In genomic region chr11:9772218-9772617, GRCh38 we compare ENCODE assay signal across 25 cellular contexts.
"Had no signal": no experiment of that assay in that cellular context is flagged by ENCODE, and none has a peak within 500 bp of the region (broad histone marks: within the 10 kb centered on the region; RNA-seq: fewer than 3 reads in every experiment).

No MANE protein-coding gene starts in this region.

- H3K4me2 ChIP-seq: KMS-11 had no signal

- H3K27me3 ChIP-seq: brain microvascular endothelial cell had no signal

- ATAC-seq: activated CD4-positive, alpha-beta T cell treated with anti-CD3 and anti-CD28 coated beads for 36 hours; activated T-helper 17 cell treated with anti-CD3 and anti-CD28 coated beads, Interleukin-2, amount 50 U/mL, for 72 hours; Right ventricle myocardium inferior; T-cell had no signal

- H3K4me3 ChIP-seq: SK-N-MC had no signal

- H3K9ac ChIP-seq: KMS-11 had no signal

- H3K27ac ChIP-seq: brain microvascular endothelial cell, KMS-11, SK-N-MC had no signal

- H3K36me3 ChIP-seq: brain microvascular endothelial cell had no signal

- DNase-seq: activated CD4-positive, alpha-beta memory T cell treated with anti-CD3 and anti-CD28 coated beads, Interleukin-2, amount 10 ng/mL, durations not matched to agents 7 days and 5 days; activated CD4-positive, alpha-beta T cell treated with anti-CD3 and anti-CD28 coated beads for 36 hours; activated CD4-positive, alpha-beta T cell treated with anti-CD3 and anti-CD28 coated beads, Interleukin-2, amount 50 U/mL, for 1 hour; activated gamma-delta T cell; activated naive CD4-positive, alpha-beta T cell treated with anti-CD3 and anti-CD28 coated beads for 36 hours; activated T-cell treated with anti-CD3 and anti-CD28 coated beads for 4 hours; activated T-cell treated with anti-CD3 and anti-CD28 coated beads, Interleukin-2, amount 50 U/mL, for 48 hours; brain microvascular endothelial cell; cerebellar nuclear complex; MV-4-11; NCI-H1105 treated with DMSO at 0.1 percent for 48 hours; NCI-H146; NCI-H187 treated with DMSO at 0.1 percent for 48 hours; NCI-H2171 treated with DMSO at 0.1 percent for 48 hours; NCI-H226; NCI-H69; RPMI8226; T-cell; T-helper 2 cell; T1000 had no signal

- FAIRE-seq: TTC549 had no signal
